Comparison of ENCODE assay signal across 8 cellular contexts in genomic region chr4:78661923-78662521, GRCh38.
DNase-seq lines count a peak whose midpoint lies in the region; ATAC-seq and TF ChIP-seq lines count a peak whose summit lies in the region.

No MANE protein-coding gene starts in this region.

- TF ChIP-seq CTCF in GM20000 (IDR thresholded peaks at IDR 0.05; ENCODE audit: extremely low read depth, missing control alignments) (no peak), MCF 10A (IDR thresholded peaks at IDR 0.05; ENCODE audit: unreplicated experiment) (no peak), nephron (IDR thresholded peaks at IDR 0.05; ENCODE audit: unreplicated experiment in 3 of 3) (no peak)

- H3K4me3 Mint-ChIP-seq in MCF 10A (ENCODE audit: unreplicated experiment) (no peak overlapping the region), nephron (peak overlapping the region in 1 of 3 experiments; percentile 5)

- intact Hi-C loops in MCF 10A (cut with micrococcal nuclease) = no loop called here

- DNase-seq in GM03348 (ENCODE audit: low spot score) (peak; percentile 43), GM20000 (ENCODE audit: low spot score) (peak; percentile 34), MCF 10A (ENCODE audit: unreplicated experiment) (peak; percentile 69), KBM-7 (no peak)
- no peak for DNase-seq in activated effector memory CD4-positive, alpha-beta T cell treated with Interleukin-2 at 50 U/mL for 16 hours
- no peak for DNase-seq in effector CD4-positive, alpha-beta T cell

- CTCF ChIA-PET in MCF 10A (lab: Yijun Ruan, JAX) = interaction anchor here (0.6 to 1.5 kb wide), 4 partner anchors 12 to 39 kb away, joined by 3 to 4 read pairs (median 4); no protein-coding TSS in a partner anchor

- BruUV-seq in MCF 10A (replicated peaks; lab: Mats Ljungman, UMichigan) = no TSS peak

- POLR2A ChIA-PET in MCF 10A (lab: Yijun Ruan, JAX) = interaction anchor here (0.9 to 5.0 kb wide), 4 partner anchors 10 to 44 kb away, joined by 3 to 31 read pairs (median 7); no protein-coding TSS in a partner anchor

- ATAC-seq in HG03521 (IDR thresholded peaks at IDR 0.05; ENCODE audit: unreplicated experiment) = peak; percentile 82

- H3K36me3 Mint-ChIP-seq in MCF 10A (ENCODE audit: insufficient read depth, unreplicated experiment) (peaks cover 12% of the 10 kb centered on the region), nephron (ENCODE audit: low read depth) (no peaks in the 10 kb centered on the region)

- no peaks in the 10 kb centered on the region for H3K27me3 Mint-ChIP-seq in MCF 10A (ENCODE audit: insufficient read depth, unreplicated experiment)
- no peaks in the 10 kb centered on the region for H3K27me3 Mint-ChIP-seq in nephron (ENCODE audit: low read depth)

- H3K4me1 Mint-ChIP-seq in MCF 10A (ENCODE audit: insufficient read depth, unreplicated experiment) (peaks cover 42% of the 10 kb centered on the region), nephron (peaks cover 32% of the 10 kb centered on the region)

- no peaks in the 10 kb centered on the region for H3K9me3 Mint-ChIP-seq in MCF 10A (ENCODE audit: unreplicated experiment)
- no peaks in the 10 kb centered on the region for H3K9me3 Mint-ChIP-seq in nephron

- no peak overlapping the region for H3K27ac Mint-ChIP-seq in MCF 10A (ENCODE audit: low read depth, unreplicated experiment)
- H3K27ac Mint-ChIP-seq in nephron = peak overlapping the region; percentile 70 to 85 (median 85)

- in situ Hi-C loops in KBM-7 (cut with MboI; ENCODE audit: low pct_unique_long_range_greater_than_20kb, low sequenced_read_pairs) = no loop called here

Comparison
In these comparisons a context has a peak if more than half of its experiments do, and no peak if none do; other contexts are left out.
1. DNase-seq: peak in GM03348 (single experiment), GM20000 (single experiment) and MCF 10A (single experiment); none in KBM-7 (single experiment), activated effector memory CD4-positive, alpha-beta T cell treated with Interleukin-2 at 50 U/mL for 16 hours (single experiment) and effector CD4-positive, alpha-beta T cell (single experiment).